1 cellular context compared by ENCODE assay signal in the genomic region with DNA sequence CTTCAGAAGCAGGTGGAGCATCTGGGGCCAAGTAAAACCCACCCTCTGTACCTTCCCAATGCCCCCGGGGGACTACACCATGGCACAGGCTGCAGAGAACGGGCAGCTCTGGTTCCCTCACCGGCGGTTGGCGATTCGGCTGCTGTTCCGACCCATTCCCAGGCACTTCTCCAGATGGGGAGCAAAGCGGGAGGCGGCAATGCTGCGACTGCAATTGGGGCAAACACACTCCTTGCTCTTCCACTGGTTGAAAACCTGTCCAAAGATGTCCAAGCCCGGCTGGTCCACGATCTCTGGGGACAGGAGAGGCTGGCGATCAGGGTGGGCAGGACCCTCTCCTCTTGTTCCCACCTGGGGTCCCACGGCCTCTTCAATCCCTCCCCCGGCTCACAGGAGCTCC.
TF ChIP-seq lines count a peak whose summit lies in the region.

No MANE protein-coding gene starts in this region.

TF ChIP-seq in neural cell, 6 proteins besides CTCF, POLR2A, EP300 and RAD21:
- TF ChIP-seq SMC3 (conservative IDR thresholded peaks at IDR 0.05; ENCODE audit: poor library complexity): no peak
- TF ChIP-seq TAF1 (IDR thresholded peaks at IDR 0.05; ENCODE audit: low read depth): no peak
- TF ChIP-seq MXI1 (conservative IDR thresholded peaks at IDR 0.05; ENCODE audit: poor library complexity, severe bottlenecking): no peak
- TF ChIP-seq POLR2AphosphoS5 (IDR thresholded peaks at IDR 0.05): no peak
- no peak for TF ChIP-seq REST (IDR thresholded peaks at IDR 0.05; ENCODE audit: borderline replicate concordance)
- no peak for TF ChIP-seq EZH2 (IDR thresholded peaks at IDR 0.05; ENCODE audit: borderline replicate concordance, insufficient read depth, low read length, poor library complexity, severe bottlenecking)
